Comparison of ENCODE assay signal across 1 cellular context in the genomic region with DNA sequence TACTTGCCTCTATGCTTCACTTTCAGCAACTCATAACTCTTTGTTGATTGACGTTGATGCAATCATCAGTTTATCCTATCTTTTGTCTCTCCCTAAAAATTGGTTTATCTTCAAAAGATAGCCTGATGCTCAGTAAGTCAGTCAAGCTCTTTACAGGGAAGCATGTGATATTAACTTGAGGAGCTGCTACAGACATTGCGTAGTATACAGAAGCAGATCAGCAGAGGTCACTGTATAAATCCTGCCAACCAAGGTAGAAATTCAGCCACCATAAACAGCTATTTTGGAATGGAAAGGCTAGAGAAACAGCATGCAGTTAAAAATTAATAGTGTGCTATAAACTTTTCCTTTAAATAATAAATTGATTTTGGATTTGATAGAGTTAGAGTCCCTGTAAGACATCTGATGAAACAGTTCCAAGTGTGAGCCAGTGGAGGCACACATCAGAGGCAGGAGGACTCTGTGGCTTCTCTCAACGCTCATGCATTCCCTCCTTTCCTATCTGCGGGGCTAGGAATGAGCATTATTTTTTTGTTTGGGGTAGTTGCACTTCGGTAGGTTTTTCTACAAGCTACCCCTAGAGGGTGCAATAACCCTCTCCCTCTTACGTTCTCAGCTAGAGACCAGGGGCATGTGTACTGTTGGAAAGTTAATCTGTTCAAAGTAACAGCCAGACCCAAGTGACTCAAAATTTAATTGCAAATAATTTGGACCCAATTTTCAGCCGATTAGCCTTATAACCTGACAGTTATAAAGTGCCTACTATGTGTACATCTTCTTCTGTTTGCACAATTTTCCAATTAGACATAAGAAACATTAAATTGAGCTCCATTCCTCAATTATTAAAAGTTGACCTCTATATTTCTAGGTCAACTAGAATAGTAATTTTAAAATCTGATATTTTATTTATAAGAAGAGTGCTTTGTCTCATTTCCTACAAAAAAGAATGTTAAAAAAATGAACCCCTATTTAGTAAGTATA.
TF ChIP-seq lines count a peak whose summit lies in the region.

No MANE protein-coding gene starts in this region.

TF ChIP-seq in GM12878, 131 proteins besides CTCF, POLR2A, EP300 and RAD21 (continued from another document):
- no peak for TF ChIP-seq ASH2L (IDR thresholded peaks at IDR 0.05; ENCODE audit: borderline replicate concordance, low read depth)
